ENCODE assay signal across 17 cellular contexts in the genomic region with DNA sequence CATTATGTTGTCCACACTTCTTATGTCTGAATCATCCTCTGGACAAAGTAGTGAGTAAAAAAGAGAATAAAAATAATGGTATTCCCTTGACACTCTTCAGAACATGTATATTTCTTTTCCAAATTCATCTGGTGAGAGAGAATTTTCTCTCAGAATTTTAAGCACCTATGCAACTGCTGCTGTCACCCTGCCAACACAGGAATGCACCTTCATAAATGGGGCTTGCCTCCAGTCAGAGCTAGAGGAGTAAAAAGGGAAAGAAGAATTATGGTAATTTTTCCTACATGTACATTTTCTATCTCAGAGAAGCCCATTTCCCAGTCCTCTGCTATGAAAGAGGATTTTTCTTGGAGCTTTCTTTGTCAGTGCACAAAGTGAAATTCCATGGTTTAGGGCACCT.
A peak's percentile ranks its signal among the peaks of the same experiment; 100 is the strongest.
DNase-seq lines count a peak whose midpoint lies in the region; ATAC-seq and TF ChIP-seq lines count a peak whose summit lies in the region.
"Had no signal": no experiment of that assay in that cellular context is flagged by ENCODE, and none has a peak within 500 bp of the region (broad histone marks: within the 10 kb centered on the region; RNA-seq: fewer than 3 reads in every experiment).

No MANE protein-coding gene starts in this region.

- 0 out of 2 replicates have a peak overlapping the region, but pooled peaks have one; percentile 2 for H3K4me2 ChIP-seq in SK-N-SH
- peak overlapping the region; percentile 14 for H3K4me2 ChIP-seq in smooth muscle cell
- H3K4me2 ChIP-seq: BLaER1 had no signal

- peak overlapping the region; percentile 25; the same call in 1 of the 2 replicates for H3K9ac ChIP-seq in SK-N-SH
- H3K9ac ChIP-seq in smooth muscle cell (ENCODE audit: low read depth) = no peak overlapping the region
- H3K9ac ChIP-seq: BLaER1 had no signal

- H3K4me1 Mint-ChIP-seq in chondrocyte (ENCODE audit: low read depth) = peaks cover 36% of the 10 kb centered on the region
- H3K4me1 Mint-ChIP-seq in mesothelial cell of epicardium = peaks cover 21% of the 10 kb centered on the region

- peak overlapping the region; percentile 53 for H3K27ac Mint-ChIP-seq in chondrocyte (ENCODE audit: unreplicated experiment)
- H3K27ac Mint-ChIP-seq in mesothelial cell of epicardium = peak overlapping the region; percentile 84
- H3K27ac Mint-ChIP-seq: CD8-positive, alpha-beta T cell; H9 had no signal

- H2AFZ ChIP-seq in SK-N-SH (ENCODE audit: low read depth) = peak overlapping the region; percentile 29; the same call in 1 of the 2 replicates
- H2AFZ ChIP-seq in smooth muscle cell (ENCODE audit: low read depth) = no peak overlapping the region

- intact Hi-C loops in right cardiac atrium (cut with DNase I) = no loop called here

- no peaks in the 10 kb centered on the region for H3K79me2 ChIP-seq in SK-N-SH (ENCODE audit: insufficient read depth)
- no peaks in the 10 kb centered on the region for H3K79me2 ChIP-seq in smooth muscle cell (ENCODE audit: low read depth)

- peak overlapping the region; percentile 9 to 72; a peak in 3 of 4 replicates for H3K27ac ChIP-seq in SK-N-SH (ENCODE audit: low read depth in 2 of 2, low read length in 1 of 2)
- H3K27ac ChIP-seq in smooth muscle cell (ENCODE audit: low read depth) = no peak overlapping the region
- no peak overlapping the region for H3K27ac ChIP-seq in right cardiac atrium (ENCODE audit: low read length)
- H3K27ac ChIP-seq: 22Rv1, BLaER1, HL-60 had no signal

- TF ChIP-seq CTCF in SK-N-SH (IDR thresholded peaks at IDR 0.05) (no peak), chondrocyte (IDR thresholded peaks at IDR 0.05) (no peak), mesothelial cell of epicardium (IDR thresholded peaks at IDR 0.05; ENCODE audit: unreplicated experiment) (no peak), smooth muscle cell (IDR thresholded peaks at IDR 0.05; ENCODE audit: borderline replicate concordance, insufficient read depth, poor library complexity, severe bottlenecking) (no peak)

- H3K36me3 Mint-ChIP-seq in chondrocyte (ENCODE audit: low read depth) (no peaks in the 10 kb centered on the region), mesothelial cell of epicardium (no peaks in the 10 kb centered on the region)
- H3K36me3 Mint-ChIP-seq: CD8-positive, alpha-beta T cell had no signal

- H4K20me1 ChIP-seq in SK-N-SH (ENCODE audit: insufficient read depth) (no peaks in the 10 kb centered on the region), smooth muscle cell (ENCODE audit: low read depth) (no peaks in the 10 kb centered on the region)
- H4K20me1 ChIP-seq: BLaER1 had no signal

- no peak for TF ChIP-seq EP300 in SK-N-SH (IDR thresholded peaks at IDR 0.05; ENCODE audit: borderline replicate concordance in 1 of 2, low read depth in 1 of 2, low read length in 1 of 2)

- no peak overlapping the region for H3K4me3 ChIP-seq in SK-N-SH (ENCODE audit: low read depth in 2 of 2, low read length in 1 of 2)
- H3K4me3 ChIP-seq in smooth muscle cell = no peak overlapping the region
- H3K4me3 ChIP-seq in right cardiac atrium (ENCODE audit: low read length) = no peak overlapping the region
- H3K4me3 ChIP-seq: BLaER1 had no signal

- H3K4me1 ChIP-seq in SK-N-SH (ENCODE audit: control insufficient read depth in 1 of 2, insufficient read depth in 2 of 2, low read depth in 1 of 2, low read length in 1 of 2) (peaks cover 0 to 10% of the 10 kb centered on the region in 2 experiments; a peak in 2 of 4 replicates), smooth muscle cell (ENCODE audit: low read depth) (peaks cover 10% of the 10 kb centered on the region), right cardiac atrium (ENCODE audit: control insufficient read depth, insufficient read depth, low read length) (no peaks in the 10 kb centered on the region)
- H3K4me1 ChIP-seq: BLaER1 had no signal

- H3K9me3 ChIP-seq in SK-N-SH = no peaks in the 10 kb centered on the region
- no peaks in the 10 kb centered on the region for H3K9me3 ChIP-seq in smooth muscle cell (replicated peaks; ENCODE audit: low read depth)
- no peaks in the 10 kb centered on the region for H3K9me3 ChIP-seq in right cardiac atrium (ENCODE audit: control insufficient read depth, low read length)
- H3K9me3 ChIP-seq: BLaER1 had no signal

- CTCF ChIA-PET in SK-N-SH (lab: Yijun Ruan, JAX) = no interaction called here

- no peaks in the 10 kb centered on the region for H3K9me2 ChIP-seq in SK-N-SH

- ATAC-seq in SK-N-SH treated with all-trans-retinoic acid at 6 μM for 48 hours = no peak
- ATAC-seq in right cardiac atrium = no peak
- ATAC-seq in GM21786 (IDR thresholded peaks at IDR 0.05; ENCODE audit: unreplicated experiment) = no peak
- ATAC-seq: CD8-positive, alpha-beta T cell had no signal

- POLR2A ChIA-PET in SK-N-SH (lab: Yijun Ruan, JAX) = no interaction called here

- H3K27me3 ChIP-seq in SK-N-SH (ENCODE audit: insufficient read depth) (no peaks in the 10 kb centered on the region), smooth muscle cell (ENCODE audit: low read depth) (no peaks in the 10 kb centered on the region), right cardiac atrium (ENCODE audit: control insufficient read depth, insufficient read depth) (no peaks in the 10 kb centered on the region)
- H3K27me3 ChIP-seq: BLaER1 had no signal

- no peaks in the 10 kb centered on the region for H3K36me3 ChIP-seq in SK-N-SH (replicated peaks in 1 of 2; ENCODE audit: control insufficient read depth in 1 of 2, insufficient read depth in 2 of 2, low read length in 1 of 2)
- H3K36me3 ChIP-seq in smooth muscle cell (ENCODE audit: low read depth) = no peaks in the 10 kb centered on the region
- H3K36me3 ChIP-seq: BLaER1 had no signal

- H3K4me3 Mint-ChIP-seq in chondrocyte (ENCODE audit: unreplicated experiment) (no peak overlapping the region), mesothelial cell of epicardium (no peak overlapping the region)
- H3K4me3 Mint-ChIP-seq: CD8-positive, alpha-beta T cell; H9 had no signal

- H3K9me3 Mint-ChIP-seq in chondrocyte (ENCODE audit: low read depth) (peaks cover 5% of the 10 kb centered on the region), mesothelial cell of epicardium (peaks cover 19% of the 10 kb centered on the region)
- H3K9me3 Mint-ChIP-seq: CD8-positive, alpha-beta T cell had no signal

- H3K27me3 Mint-ChIP-seq in chondrocyte (ENCODE audit: low read depth) = no peaks in the 10 kb centered on the region
- no peaks in the 10 kb centered on the region for H3K27me3 Mint-ChIP-seq in mesothelial cell of epicardium (ENCODE audit: low read depth)

- TF ChIP-seq RAD21 in SK-N-SH (IDR thresholded peaks at IDR 0.05; ENCODE audit: low read length) = no peak

- peaks cover 22% of the 10 kb centered on the region for H3F3A ChIP-seq in SK-N-SH (replicated peaks; ENCODE audit: insufficient read depth)
- H3F3A ChIP-seq in smooth muscle cell (ENCODE audit: low read depth) = no peaks in the 10 kb centered on the region

- DNase-seq in SK-N-SH = no peak
- DNase-seq in chondrocyte (ENCODE audit: low spot score) = no peak
- no peak for DNase-seq in mesothelial cell of epicardium (ENCODE audit: low spot score in 2 of 2, unreplicated experiment in 2 of 2)
- DNase-seq in smooth muscle cell (lab: John Stamatoyannopoulos, UW; ENCODE audit: unreplicated experiment) = no peak
- no peak for DNase-seq in right cardiac atrium
- DNase-seq in NCI-H510A (lab: John Stamatoyannopoulos, UW) = no peak
- DNase-seq: CD8-positive, alpha-beta T cell; H9; NCI-H187; NCI-H2171; NCI-H446 treated with DMSO at 0.1 percent for 48 hours; NCI-H748 treated with DMSO at 0.1 percent for 48 hours had no signal

TF ChIP-seq in SK-N-SH, 30 proteins besides CTCF, POLR2A, EP300 and RAD21 (continues in another document):
- TF ChIP-seq USF1 (IDR thresholded peaks at IDR 0.05; ENCODE audit: borderline replicate concordance, low read depth) (no peak), TAF1 (IDR thresholded peaks at IDR 0.05; ENCODE audit: borderline replicate concordance, low read depth, low read length) (no peak), FOSL2 (IDR thresholded peaks at IDR 0.05; ENCODE audit: borderline replicate concordance, low read depth) (no peak), RFX5 (IDR thresholded peaks at IDR 0.05; ENCODE audit: low read length) (no peak)

TF ChIP-seq in SK-N-SH treated with all-trans-retinoic acid at 6 μM for 48 hours, 23 proteins besides CTCF, POLR2A, EP300 and RAD21:
- no peak for TF ChIP-seq RARB (CRISPR knock-in tag; IDR thresholded peaks at IDR 0.05)
- TF ChIP-seq ZNF70 (CRISPR knock-in tag; IDR thresholded peaks at IDR 0.05) = no peak
- no peak for TF ChIP-seq ESRRG (CRISPR knock-in tag; IDR thresholded peaks at IDR 0.05)
- no peak for TF ChIP-seq OSR1 (CRISPR knock-in tag; IDR thresholded peaks at IDR 0.05)
- no peak for TF ChIP-seq CSRNP3 (CRISPR knock-in tag; IDR thresholded peaks at IDR 0.05)
- TF ChIP-seq ZFP30 (CRISPR knock-in tag; IDR thresholded peaks at IDR 0.05) = no peak
- no peak for TF ChIP-seq BACH2 (CRISPR knock-in tag; IDR thresholded peaks at IDR 0.05; ENCODE audit: borderline replicate concordance)
- TF ChIP-seq ISL1 (CRISPR knock-in tag; IDR thresholded peaks at IDR 0.05) = no peak
TF ChIP-seq in SK-N-SH treated with all-trans-retinoic acid at 6 μM for 48 hours: peak in this region for 0.

Comparison
In these comparisons a context has a peak if more than half of its experiments do, and no peak if none do; other contexts are left out.
1. H3K27ac ChIP-seq: peak in SK-N-SH (2 of 2); none in smooth muscle cell (single experiment) and right cardiac atrium (single experiment).